11 cellular contexts compared by ENCODE assay signal in the genomic region with DNA sequence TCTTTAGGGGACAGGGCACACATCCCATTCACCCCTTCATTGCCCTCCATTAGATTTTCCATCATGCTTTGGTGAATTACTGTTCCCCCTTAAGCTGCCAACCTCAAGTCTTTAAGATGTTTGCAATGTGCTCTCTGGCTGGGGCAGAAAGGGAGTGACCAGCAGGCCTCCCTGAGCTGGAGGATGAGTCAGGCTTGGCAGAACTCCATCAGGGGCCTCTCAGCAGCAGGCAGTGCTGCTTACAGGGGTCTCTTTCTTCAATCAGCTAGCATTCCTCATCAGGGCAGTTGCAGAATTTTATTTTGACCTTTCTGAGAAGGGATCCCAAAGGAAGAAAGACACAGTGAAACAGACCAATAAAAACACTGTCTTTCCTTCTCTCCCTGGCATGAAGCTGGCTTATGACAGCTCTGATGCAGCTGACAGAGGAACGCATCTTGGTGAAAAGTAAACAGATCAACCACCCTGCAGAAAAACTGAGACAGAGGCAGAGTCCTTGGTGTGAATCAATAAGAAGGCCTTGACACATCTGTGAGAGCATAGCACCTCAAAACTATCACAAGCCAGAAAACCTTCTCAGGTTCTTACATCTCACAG.
DNase-seq lines count a peak whose midpoint lies in the region; ATAC-seq, FAIRE-seq and TF ChIP-seq lines count a peak whose summit lies in the region.
"Had no signal": no experiment of that assay in that cellular context is flagged by ENCODE, and none has a peak within 500 bp of the region (broad histone marks: within the 10 kb centered on the region; RNA-seq: fewer than 3 reads in every experiment).

No MANE protein-coding gene starts in this region.

- no peaks in the 10 kb centered on the region for H4K20me1 ChIP-seq in GM23248 (ENCODE audit: insufficient read depth)

- DNase-seq in GM23248 (peak; percentile 81), T1000 (lab: John Stamatoyannopoulos, UW) (peak; percentile 27), foreskin fibroblast (peak; percentile 56 to 91), retina (peak; percentile 7), GM12892 (ENCODE audit: insufficient read length) (no peak), HuH-7.5 (ENCODE audit: low spot score) (no peak)
- DNase-seq: DND-41, NCI-H1092 treated with DMSO at 0.1 percent for 48 hours had no signal

- ATAC-seq in GM21390 (IDR thresholded peaks at IDR 0.05; ENCODE audit: unreplicated experiment): no peak
- ATAC-seq in HG03159 (IDR thresholded peaks at IDR 0.05; ENCODE audit: unreplicated experiment): no peak
- ATAC-seq: right cardiac atrium had no signal

- no peak overlapping the region for H3K9ac ChIP-seq in GM23248

- no peak overlapping the region for H3K4me2 ChIP-seq in GM23248 (ENCODE audit: unreplicated experiment)

- H3K4me1 ChIP-seq in GM23248 (ENCODE audit: insufficient read depth): peaks cover 14% of the 10 kb centered on the region

- H3K27me3 ChIP-seq in GM23248 (replicated peaks; ENCODE audit: insufficient read depth): no peaks in the 10 kb centered on the region

- FAIRE-seq in GM12892 (lab: Jason Lieb, UNC): no peak

- peaks cover 17% of the 10 kb centered on the region; the same call in 1 of the 2 replicates for H3F3A ChIP-seq in GM23248 (ENCODE audit: insufficient read depth)

- no peak overlapping the region for H3K27ac ChIP-seq in GM23248

- in situ Hi-C loops in GM23248 (cut with MboI): no loop called here

- no peak for TF ChIP-seq POLR2A in GM12892 (IDR thresholded peaks at IDR 0.05; ENCODE audit: low read depth, low read length)

- H3K9me3 ChIP-seq in GM23248 (ENCODE audit: low read depth): no peaks in the 10 kb centered on the region

- 0 to 3% methylated on average over 1 of the region's 1 CpG for WGBS in GM23248 (ENCODE audit: low coverage in 1 of 2, low lambda C conversion rate in 2 of 2, missing lambda C conversion rate in 2 of 2), 2 experiments

- TF ChIP-seq CTCF in foreskin fibroblast (IDR thresholded peaks at IDR 0.05; ENCODE audit: low read depth, low read length): no peak

- no peak overlapping the region for H3K4me3 ChIP-seq in GM23248
- no peak overlapping the region for H3K4me3 ChIP-seq in foreskin fibroblast (ENCODE audit: low read depth in 1 of 2, low read length in 2 of 2)

- no peaks in the 10 kb centered on the region for H3K79me2 ChIP-seq in GM23248 (ENCODE audit: insufficient read depth)

- H3K9me2 ChIP-seq in GM23248 (ENCODE audit: insufficient read depth): no peaks in the 10 kb centered on the region

- peak overlapping the region; percentile 33 for H2AFZ ChIP-seq in GM23248

- H3K36me3 ChIP-seq in GM23248 (ENCODE audit: low read depth): no peaks in the 10 kb centered on the region

Comparison
In these comparisons a context has a peak if more than half of its experiments do, and no peak if none do; other contexts are left out.
1. DNase-seq: peak in GM23248 (single experiment), T1000 (single experiment), foreskin fibroblast (2 of 2) and retina (single experiment); none in GM12892 (single experiment) and HuH-7.5 (single experiment).